9 cellular contexts compared by ENCODE assay signal in the genomic region with DNA sequence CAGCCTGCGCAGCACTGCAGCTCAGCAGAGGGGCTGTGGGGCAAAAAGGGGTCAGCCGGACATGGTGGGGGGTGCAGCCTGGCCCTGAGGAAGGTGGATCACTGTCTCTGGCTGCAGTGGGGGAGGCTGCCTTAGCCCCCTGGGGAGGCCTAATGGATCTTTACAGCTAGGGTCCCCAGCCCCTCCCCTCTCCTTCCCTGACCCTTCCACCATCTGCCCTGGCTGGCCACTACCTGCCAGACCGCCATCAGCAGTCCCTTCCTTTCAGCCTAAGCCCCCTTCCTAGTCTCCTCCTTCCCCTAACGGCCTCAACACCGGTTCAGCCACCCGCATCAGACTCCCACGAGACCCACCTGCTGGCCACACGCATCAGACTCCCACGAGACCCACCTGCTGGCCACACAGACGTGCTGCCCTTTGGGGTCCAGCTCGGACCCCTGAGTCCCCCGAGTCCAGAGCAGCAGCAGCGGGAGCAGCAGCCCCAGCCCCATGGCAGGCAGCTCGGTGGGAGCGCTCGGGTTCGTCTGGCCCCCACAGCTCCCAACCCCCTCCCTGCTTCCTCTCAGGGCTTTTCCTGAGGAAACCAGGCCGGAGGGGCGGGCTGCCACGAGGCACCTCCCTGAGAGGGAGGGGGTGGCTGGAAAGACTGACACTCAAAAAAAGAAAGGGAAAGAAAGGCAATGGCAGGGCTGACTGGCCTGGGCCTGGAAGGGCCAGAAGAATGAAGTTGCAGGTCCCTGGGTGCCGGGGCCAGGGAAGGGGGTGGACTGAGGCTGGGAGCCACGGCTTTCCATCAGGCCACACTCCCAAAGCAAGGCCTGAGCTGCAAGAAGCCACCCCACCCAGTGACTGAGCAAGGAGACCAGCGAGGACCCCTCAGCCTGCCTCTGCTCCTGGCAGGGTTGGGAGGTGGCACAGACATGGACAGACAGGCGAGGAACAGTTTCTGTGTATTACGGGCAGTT. TPM values are rescaled to one million over a fixed set of nuclear protein-coding genes. Genes with fewer than 3 reads are reported as not detected.
DNase-seq lines count a peak whose midpoint lies in the region; ATAC-seq and TF ChIP-seq lines count a peak whose summit lies in the region.
"Had no signal": no experiment of that assay in that cellular context is flagged by ENCODE, and none has a peak within 500 bp of the region (broad histone marks: within the 10 kb centered on the region; RNA-seq: fewer than 3 reads in every experiment).

A gene with protein sequence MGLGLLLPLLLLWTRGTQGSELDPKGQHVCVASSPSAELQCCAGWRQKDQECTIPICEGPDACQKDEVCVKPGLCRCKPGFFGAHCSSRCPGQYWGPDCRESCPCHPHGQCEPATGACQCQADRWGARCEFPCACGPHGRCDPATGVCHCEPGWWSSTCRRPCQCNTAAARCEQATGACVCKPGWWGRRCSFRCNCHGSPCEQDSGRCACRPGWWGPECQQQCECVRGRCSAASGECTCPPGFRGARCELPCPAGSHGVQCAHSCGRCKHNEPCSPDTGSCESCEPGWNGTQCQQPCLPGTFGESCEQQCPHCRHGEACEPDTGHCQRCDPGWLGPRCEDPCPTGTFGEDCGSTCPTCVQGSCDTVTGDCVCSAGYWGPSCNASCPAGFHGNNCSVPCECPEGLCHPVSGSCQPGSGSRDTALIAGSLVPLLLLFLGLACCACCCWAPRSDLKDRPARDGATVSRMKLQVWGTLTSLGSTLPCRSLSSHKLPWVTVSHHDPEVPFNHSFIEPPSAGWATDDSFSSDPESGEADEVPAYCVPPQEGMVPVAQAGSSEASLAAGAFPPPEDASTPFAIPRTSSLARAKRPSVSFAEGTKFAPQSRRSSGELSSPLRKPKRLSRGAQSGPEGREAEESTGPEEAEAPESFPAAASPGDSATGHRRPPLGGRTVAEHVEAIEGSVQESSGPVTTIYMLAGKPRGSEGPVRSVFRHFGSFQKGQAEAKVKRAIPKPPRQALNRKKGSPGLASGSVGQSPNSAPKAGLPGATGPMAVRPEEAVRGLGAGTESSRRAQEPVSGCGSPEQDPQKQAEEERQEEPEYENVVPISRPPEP (minus strand): TSS at position 526 of the 965 bp plus-strand sequence. CDS start 35 bp downstream, at position 491.

- peak within 1 kb of the TSS; percentile 84 for H3K27ac Mint-ChIP-seq in activated B cell treated with CpG ODN at 0.5 μM for 24 hours

- WGBS in right cardiac atrium = 56% methylated on average over 25 of the region's 25 CpGs

- in situ Hi-C loops in G401 (cut with HindIII; ENCODE audit: low sequenced_read_pairs) = no loop called here

- ATAC-seq in activated B cell treated with CpG ODN at 0.5 μM for 24 hours (ENCODE audit: low read depth) (no peak), right cardiac atrium (peak in 1 of 2 donors; percentile 14), GM21447 (IDR thresholded peaks at IDR 0.05; ENCODE audit: unreplicated experiment) (no peak)

- H3K9me3 ChIP-seq in right cardiac atrium (ENCODE audit: control insufficient read depth, low read length) = no peaks in the 10 kb centered on the region

- no peaks in the 10 kb centered on the region for H3K27me3 ChIP-seq in right cardiac atrium (ENCODE audit: control insufficient read depth, insufficient read depth)

- intact Hi-C loops in activated B cell treated with CpG ODN at 0.5 μM for 24 hours (cut with micrococcal nuclease) = loop anchor here (10.0 kb wide), 1 partner anchor 389 kb away; a partner anchor contains a TSS
- intact Hi-C loops in right cardiac atrium (cut with DNase I) = loop anchor here in 2 of 4 donors (5.0 kb wide), 1 partner anchor 68 kb away; no protein-coding TSS in a partner anchor

- DNase-seq in GM12864 (ENCODE audit: low read depth) (no peak), activated B cell treated with CpG ODN at 0.5 μM for 24 hours (no peak), right cardiac atrium (peak; percentile 78 to 91 (median 91)), retina (peak; percentile 20), NCI-H2171 treated with DMSO at 0.1 percent for 48 hours (lab: John Stamatoyannopoulos, UW) (no peak), G401 (ENCODE audit: low spot score) (no peak), NCI-H2029 (lab: John Stamatoyannopoulos, UW) (no peak)
- DNase-seq: NCI-H1048 had no signal

- TF ChIP-seq CTCF in GM12864 (IDR thresholded peaks at IDR 0.05; ENCODE audit: low read depth, low read length, missing control alignments) (no peak), activated B cell treated with CpG ODN at 0.5 μM for 24 hours (IDR thresholded peaks at IDR 0.05) (no peak)

- H3K36me3 Mint-ChIP-seq in activated B cell treated with CpG ODN at 0.5 μM for 24 hours (ENCODE audit: low read depth) = peaks cover under 1% of the 10 kb centered on the region

- peaks cover 5% of the 10 kb centered on the region for H3K4me1 ChIP-seq in right cardiac atrium (ENCODE audit: control insufficient read depth, insufficient read depth, low read length)

- H3K4me3 ChIP-seq in GM12864 (ENCODE audit: low read depth, low read length) (peak within 1 kb of the TSS; percentile 61; the same call in 1 of the 2 replicates), right cardiac atrium (ENCODE audit: low read length) (peak within 1 kb of the TSS; percentile 34)

- H3K4me3 Mint-ChIP-seq in activated B cell treated with CpG ODN at 0.5 μM for 24 hours = peak within 1 kb of the TSS; percentile 85

- H3K9me3 Mint-ChIP-seq in activated B cell treated with CpG ODN at 0.5 μM for 24 hours = no peaks in the 10 kb centered on the region

- POLR2A ChIA-PET in activated B cell treated with CpG ODN at 0.5 μM for 24 hours (lab: Charles Lee) = interaction anchor here (0.6 to 5.3 kb wide), 17 partner anchors 11 to 923 kb away, joined by 3 to 47 read pairs (median 4); a partner anchor contains a TSS

- CTCF ChIA-PET in activated B cell treated with CpG ODN at 0.5 μM for 24 hours (lab: Charles Lee) = interaction anchor here (0.5 to 7.1 kb wide), 6 partner anchors 9 to 109 kb away, joined by 3 to 82 read pairs (median 4); a partner anchor contains a TSS

- H3K4me1 Mint-ChIP-seq in activated B cell treated with CpG ODN at 0.5 μM for 24 hours = peaks cover 45% of the 10 kb centered on the region

- no peaks in the 10 kb centered on the region for H3K27me3 Mint-ChIP-seq in activated B cell treated with CpG ODN at 0.5 μM for 24 hours

- peak within 1 kb of the TSS; percentile 64 for H3K27ac ChIP-seq in right cardiac atrium (ENCODE audit: low read length)

RNA-seq across cellular contexts. Expression of the gene that starts here (rescaled TPM):
- total RNA-seq in activated B cell treated with CpG ODN at 0.5 μM for 24 hours (6.6 and 8.0 TPM in 2 replicates), right cardiac atrium (10 to 100 TPM in 3 of 4 donors, 1 to 10 TPM in 1; 9.9 to 15.6 (median 13.9) TPM)
- 7.7 TPM for polyA plus RNA-seq in right cardiac atrium
- total RNA-seq in G401 (2014; rRNA removed; shearing (Covaris generic)) = 0.71 and 3.4 TPM in 2 replicates

Comparison
In these comparisons a context has a peak if more than half of its experiments do, and no peak if none do; other contexts are left out.
1. DNase-seq: peak in right cardiac atrium (3 of 3) and retina (single experiment); none in GM12864 (single experiment), activated B cell treated with CpG ODN at 0.5 μM for 24 hours (single experiment), NCI-H2171 treated with DMSO at 0.1 percent for 48 hours (single experiment), G401 (single experiment) and NCI-H2029 (single experiment).